8 cellular contexts compared by ENCODE assay signal in the genomic region with DNA sequence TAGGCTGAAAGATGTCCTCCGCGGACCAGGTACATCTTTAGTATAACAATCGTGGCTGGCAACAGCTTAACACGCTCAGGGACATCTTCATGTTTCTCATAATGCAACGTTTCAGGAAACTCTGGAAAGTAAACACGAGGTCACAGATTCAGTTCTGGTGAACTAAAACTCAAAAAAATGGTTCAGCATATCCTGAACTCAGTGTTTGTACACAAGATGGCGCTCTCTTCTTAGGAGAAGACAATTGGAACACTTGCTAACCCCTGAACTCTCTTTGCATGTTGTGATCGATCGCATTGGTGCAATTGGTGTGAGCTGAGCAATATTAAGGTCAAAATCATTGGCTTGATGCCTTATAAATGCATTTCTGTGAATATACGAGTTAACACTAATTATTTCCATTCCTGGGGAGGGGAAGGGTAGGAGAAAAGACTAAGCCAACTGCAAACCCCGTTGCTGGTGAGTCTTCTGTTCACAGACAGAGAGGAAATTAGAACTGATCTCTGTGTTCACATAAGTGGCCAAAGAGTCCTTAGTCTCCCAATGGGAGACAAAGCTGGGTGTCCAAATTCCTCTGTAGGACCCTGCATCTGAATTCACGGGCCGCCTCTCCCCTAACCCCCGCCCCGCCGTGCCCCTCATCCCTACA. TPM values are rescaled to one million over a fixed set of nuclear protein-coding genes. Genes with fewer than 3 reads are reported as not detected.
DNase-seq lines count a peak whose midpoint lies in the region; ATAC-seq, FAIRE-seq and TF ChIP-seq lines count a peak whose summit lies in the region.

No MANE protein-coding gene starts in this region.

- H3K79me2 ChIP-seq in keratinocyte (ENCODE audit: control insufficient read depth, insufficient read depth, low read length): no peaks in the 10 kb centered on the region

- H3K4me2 ChIP-seq in keratinocyte (ENCODE audit: control insufficient read depth, extremely low read depth, insufficient read depth, low read depth, low read length): peak overlapping the region; percentile 38

- H2AFZ ChIP-seq in keratinocyte (ENCODE audit: control insufficient read depth, low read length): peak overlapping the region; percentile 50

- H3K36me3 ChIP-seq in bronchial epithelial cell (ENCODE audit: control insufficient read depth, insufficient read depth, low read length) (no peaks in the 10 kb centered on the region), keratinocyte (ENCODE audit: control insufficient read depth in 2 of 2, extremely low read depth in 1 of 2, insufficient read depth in 2 of 2, low read length in 2 of 2) (no peaks in the 10 kb centered on the region)

- no peak overlapping the region for H3K9ac ChIP-seq in keratinocyte (ENCODE audit: control insufficient read depth, extremely low read depth, insufficient read depth, low read length)

- in situ Hi-C loops in KBM-7 (cut with MboI; ENCODE audit: low pct_unique_long_range_greater_than_20kb, low sequenced_read_pairs): loop anchor here (25.0 kb wide), 1 partner anchor 211 kb away; no protein-coding TSS in a partner anchor

- H3K27me3 ChIP-seq in bronchial epithelial cell (ENCODE audit: control insufficient read depth, insufficient read depth, low read length): peaks cover 6% of the 10 kb centered on the region
- H3K27me3 ChIP-seq in keratinocyte (ENCODE audit: control insufficient read depth, extremely low read depth, insufficient read depth, low read length): no peaks in the 10 kb centered on the region

- H3K27ac ChIP-seq in keratinocyte (ENCODE audit: control insufficient read depth, insufficient read depth, low read length): no peak overlapping the region

- H3K9me1 ChIP-seq in keratinocyte (ENCODE audit: control insufficient read depth, extremely low read depth, insufficient read depth, low read length): no peaks in the 10 kb centered on the region

- DNase-seq in activated T-cell treated with anti-CD3 and anti-CD28 coated beads for 24 hours (ENCODE audit: low read depth) (peak; percentile 20), KBM-7 (peak; percentile 75), OCI-M1 (lab: John Stamatoyannopoulos, UW) (peak; percentile 73), bronchial epithelial cell (ENCODE audit: low read depth) (peak; percentile 62), keratinocyte (ENCODE audit: low read depth, low spot score) (no peak)
- no peak for DNase-seq in activated T-cell treated with anti-CD3 and anti-CD28 coated beads, Interleukin-2, amount 50 U/mL, for 1 hour
- peak; percentile 16 for DNase-seq in stimulated activated naive CD8-positive, alpha-beta T cell treated with anti-CD3 and anti-CD28 coated beads, Interleukin-15, Interleukin-2, amounts not matched to agents 100 U/mL and 50 U/mL, for 24 hours

- ATAC-seq in GM21526 (IDR thresholded peaks at IDR 0.05; ENCODE audit: low FRiP score, unreplicated experiment): peak; percentile 72
- ATAC-seq in stimulated activated naive CD8-positive, alpha-beta T cell treated with anti-CD3 and anti-CD28 coated beads, Interleukin-15, Interleukin-2, amounts not matched to agents 100 U/mL and 50 U/mL, for 24 hours: peak; percentile 55

- H3K4me3 ChIP-seq in bronchial epithelial cell (ENCODE audit: low read depth, low read length): no peak overlapping the region
- H3K4me3 ChIP-seq in keratinocyte (ENCODE audit: control insufficient read depth in 2 of 3, extremely low read depth in 1 of 3, insufficient read depth in 2 of 3, low read depth in 1 of 3, low read length in 3 of 3): no peak overlapping the region

- dilution Hi-C loops in keratinocyte (cut with MboI; ENCODE audit: extremely low pct_ligation_motif_present, low sequenced_read_pairs): no loop called here

- H3K4me1 ChIP-seq in keratinocyte (ENCODE audit: control insufficient read depth, extremely low read depth, insufficient read depth, low read length): peaks cover 9% of the 10 kb centered on the region

- no peaks in the 10 kb centered on the region for H3K9me3 ChIP-seq in keratinocyte (ENCODE audit: control insufficient read depth, low read depth, low read length)

- FAIRE-seq in bronchial epithelial cell (lab: Jason Lieb, UNC) (peak; percentile 28), keratinocyte (lab: Jason Lieb, UNC) (peak; percentile 92)

- H4K20me1 ChIP-seq in keratinocyte (ENCODE audit: control insufficient read depth, extremely low read depth, insufficient read depth, low read length): no peaks in the 10 kb centered on the region

- TF ChIP-seq CTCF in bronchial epithelial cell (IDR thresholded peaks at IDR 0.05; ENCODE audit: insufficient read depth, low read length, severe bottlenecking): peak; percentile 80
- peak; percentile 59 to 75 (median 73) for TF ChIP-seq CTCF in keratinocyte (optimal IDR thresholded peaks at IDR 0.05 in 1 of 3, IDR thresholded peaks at IDR 0.05 in 1 of 3, conservative IDR thresholded peaks at IDR 0.05 in 1 of 3; ENCODE audit: extremely low read depth in 1 of 3, insufficient read depth in 2 of 3, low read length in 3 of 3)

RNA-seq across cellular contexts. Expression of gene FAM180A, which starts 52.6 kb away (rescaled TPM):
- total RNA-seq in bronchial epithelial cell: 0.26 TPM in 1 of 2 replicates, not detected in the other
- 0.42 to 0.85 TPM (median 0.73 TPM) in 3 replicates for polyA plus RNA-seq in keratinocyte
- polyA plus RNA-seq in keratinocyte (2011; ENCODE audit: low read depth): 0.16 TPM
- polyA plus RNA-seq in keratinocyte (2011; cell fraction: cytosol; rRNA removed): 0.38 and 0.40 TPM in 2 replicates
- 0.85 and 0.97 TPM in 2 replicates for polyA plus RNA-seq in keratinocyte (2011; cell fraction: nucleus; rRNA removed)
- 0.20 and 0.88 TPM in 2 replicates for polyA plus RNA-seq in keratinocyte (2012; ENCODE audit: low replicate concordance)
- 1.1 to 1.6 TPM in 2 of 3 replicates, not detected in the other for polyA minus RNA-seq in keratinocyte
- polyA minus RNA-seq in keratinocyte (2011; cell fraction: cytosol; rRNA and poly(A)+ RNA removed): 1.5 TPM
- 0.78 and 1.1 TPM in 2 replicates for polyA minus RNA-seq in keratinocyte (2011; cell fraction: nucleus; rRNA and poly(A)+ RNA removed)

Comparison
In these comparisons a context has a peak if more than half of its experiments do, and no peak if none do; other contexts are left out.
1. DNase-seq: peak in activated T-cell treated with anti-CD3 and anti-CD28 coated beads for 24 hours (single experiment), KBM-7 (single experiment), OCI-M1 (single experiment), bronchial epithelial cell (single experiment) and stimulated activated naive CD8-positive, alpha-beta T cell treated with anti-CD3 and anti-CD28 coated beads, Interleukin-15, Interleukin-2, amounts not matched to agents 100 U/mL and 50 U/mL, for 24 hours (single experiment); none in activated T-cell treated with anti-CD3 and anti-CD28 coated beads, Interleukin-2, amount 50 U/mL, for 1 hour (single experiment) and keratinocyte (single experiment).